ENCODE assay signal across 11 cellular contexts in genomic region chr16:84518804-84519341, GRCh38. TPM values are rescaled to one million over a fixed set of nuclear protein-coding genes. Genes with fewer than 3 reads are reported as not detected.
DNase-seq lines count a peak whose midpoint lies in the region; ATAC-seq, FAIRE-seq and TF ChIP-seq lines count a peak whose summit lies in the region.
"Had no signal": no experiment of that assay in that cellular context is flagged by ENCODE, and none has a peak within 500 bp of the region (broad histone marks: within the 10 kb centered on the region; RNA-seq: fewer than 3 reads in every experiment).

No MANE protein-coding gene starts in this region.

- H3K4me3 Mint-ChIP-seq in activated T-helper 17 cell treated with anti-CD3 and anti-CD28 coated beads, Interleukin-2, amount 50 U/mL, for 72 hours: peak overlapping the region; percentile 55

- ATAC-seq in activated T-helper 17 cell treated with anti-CD3 and anti-CD28 coated beads, Interleukin-2, amount 50 U/mL, for 72 hours (replicated peaks): peak; percentile 57
- no peak for ATAC-seq in Right ventricle myocardium superior (ENCODE audit: poor library complexity)

- no peaks in the 10 kb centered on the region for H3K9me3 ChIP-seq in small intestine (ENCODE audit: control insufficient read depth, low read depth)
- no peaks in the 10 kb centered on the region for H3K9me3 ChIP-seq in esophagus squamous epithelium
- H3K9me3 ChIP-seq in sigmoid colon: no peaks in the 10 kb centered on the region
- H3K9me3 ChIP-seq: breast epithelium, SJCRH30 had no signal

- no peak for TF ChIP-seq CTCF in esophagus squamous epithelium (IDR thresholded peaks at IDR 0.05)
- TF ChIP-seq CTCF in sigmoid colon (IDR thresholded peaks at IDR 0.05): no peak

- H3K27me3 Mint-ChIP-seq in activated T-helper 17 cell treated with anti-CD3 and anti-CD28 coated beads, Interleukin-2, amount 50 U/mL, for 72 hours: no peaks in the 10 kb centered on the region

- TF ChIP-seq POLR2A in esophagus squamous epithelium (IDR thresholded peaks at IDR 0.05) (no peak), sigmoid colon (IDR thresholded peaks at IDR 0.05) (no peak)

- no peak for TF ChIP-seq EP300 in sigmoid colon (IDR thresholded peaks at IDR 0.05)

- no peaks in the 10 kb centered on the region for H3K36me3 Mint-ChIP-seq in activated T-helper 17 cell treated with anti-CD3 and anti-CD28 coated beads, Interleukin-2, amount 50 U/mL, for 72 hours (ENCODE audit: low read depth)

- no peak overlapping the region for H3K4me3 ChIP-seq in Jurkat, Clone E6-1 (ENCODE audit: low read length)
- H3K4me3 ChIP-seq in small intestine (ENCODE audit: low read depth in 1 of 2, low read length in 2 of 2): no peak overlapping the region
- no peak overlapping the region for H3K4me3 ChIP-seq in esophagus squamous epithelium
- no peak overlapping the region for H3K4me3 ChIP-seq in sigmoid colon
- H3K4me3 ChIP-seq: breast epithelium, SJCRH30 had no signal

- peak overlapping the region; percentile 42 for H3K27ac Mint-ChIP-seq in activated T-helper 17 cell treated with anti-CD3 and anti-CD28 coated beads, Interleukin-2, amount 50 U/mL, for 72 hours

- FAIRE-seq in small intestine (lab: Jason Lieb, UNC): no peak

- peaks cover 36% of the 10 kb centered on the region for H3K4me1 Mint-ChIP-seq in activated T-helper 17 cell treated with anti-CD3 and anti-CD28 coated beads, Interleukin-2, amount 50 U/mL, for 72 hours

- no peaks in the 10 kb centered on the region for H3K4me1 ChIP-seq in small intestine (ENCODE audit: control insufficient read depth in 2 of 2, insufficient read depth in 1 of 2, low read depth in 1 of 2, low read length in 1 of 2)
- peaks cover 0 to 13% (median 0%) of the 10 kb centered on the region in 3 donors for H3K4me1 ChIP-seq in esophagus squamous epithelium
- H3K4me1 ChIP-seq in sigmoid colon: no peaks in the 10 kb centered on the region
- H3K4me1 ChIP-seq: breast epithelium, SJCRH30 had no signal

- H3K27ac ChIP-seq in small intestine (ENCODE audit: low read depth in 1 of 2, low read length in 1 of 2): peak overlapping the region in 1 of 2 donors; percentile 30
- peak overlapping the region in 2 of 4 donors; percentile 2 to 42 for H3K27ac ChIP-seq in esophagus squamous epithelium
- no peak overlapping the region for H3K27ac ChIP-seq in sigmoid colon
- H3K27ac ChIP-seq: breast epithelium, SJCRH30 had no signal

- no peaks in the 10 kb centered on the region for H3K36me3 ChIP-seq in small intestine (ENCODE audit: control insufficient read depth in 2 of 2, insufficient read depth in 2 of 2, low read length in 2 of 2)
- H3K36me3 ChIP-seq in esophagus squamous epithelium: no peaks in the 10 kb centered on the region
- H3K36me3 ChIP-seq in sigmoid colon: no peaks in the 10 kb centered on the region
- H3K36me3 ChIP-seq: breast epithelium, SJCRH30 had no signal

- no peaks in the 10 kb centered on the region for H3K27me3 ChIP-seq in small intestine (ENCODE audit: control insufficient read depth in 2 of 2, insufficient read depth in 2 of 2, low read length in 2 of 2)
- H3K27me3 ChIP-seq in esophagus squamous epithelium: no peaks in the 10 kb centered on the region
- H3K27me3 ChIP-seq in sigmoid colon: no peaks in the 10 kb centered on the region
- H3K27me3 ChIP-seq: breast epithelium, SJCRH30 had no signal

- peak; percentile 88 for DNase-seq in Jurkat, Clone E6-1 (ENCODE audit: low read depth, low spot score)
- DNase-seq in SW480 (ENCODE audit: low spot score): peak; percentile 48
- DNase-seq in small intestine: peak; percentile 65
- no peak for DNase-seq in esophagus squamous epithelium (lab: John Stamatoyannopoulos, UW)
- no peak for DNase-seq in sigmoid colon
- DNase-seq in Right ventricle myocardium superior: no peak
- no peak for DNase-seq in HuH-7 (ENCODE audit: low spot score)
- DNase-seq: Calu3, SJCRH30 had no signal

- WGBS in small intestine, 3 donors: 28 to 58% (median 38%) methylated on average over 17 of the region's 17 CpGs
- WGBS in esophagus squamous epithelium, 2 donors: 82 to 83% methylated on average over 10 to 16 of the region's 17 CpGs
- 27 to 61% methylated on average over 17 of the region's 17 CpGs for WGBS in sigmoid colon, 2 donors

- no peaks in the 10 kb centered on the region for H3K9me3 Mint-ChIP-seq in activated T-helper 17 cell treated with anti-CD3 and anti-CD28 coated beads, Interleukin-2, amount 50 U/mL, for 72 hours

- intact Hi-C loops in esophagus squamous epithelium (cut with DNase I) (loop anchor here (10.0 kb wide), 1 partner anchor 206 kb away; no protein-coding TSS in a partner anchor), sigmoid colon (cut with DNase I) (no loop called here), Right ventricle myocardium superior (cut with DNase I) (loop anchor here (10.0 kb wide), 1 partner anchor 206 kb away; no protein-coding TSS in a partner anchor)

RNA-seq across cellular contexts. Expression of gene MEAK7, which starts 14.4 kb away (rescaled TPM):
- 7.7 TPM for polyA plus RNA-seq in Jurkat, Clone E6-1 (2012; ENCODE audit: insufficient read depth, insufficient read length)
- 10 to 100 TPM; 18.5 to 28.5 TPM for total RNA-seq in activated T-helper 17 cell treated with anti-CD3 and anti-CD28 coated beads, Interleukin-2, amount 50 U/mL, for 72 hours
- polyA plus RNA-seq in small intestine (1 to 10 TPM; 7.3 to 7.5 (median 7.4) TPM), sigmoid colon (10 to 100 TPM in 1 of 3 donors, 1 to 10 TPM in 2; 4.2 to 12.2 (median 8.6) TPM)
- total RNA-seq in esophagus squamous epithelium (10 to 100 TPM; 20.2 to 35.9 (median 29.9) TPM), sigmoid colon (10 to 100 TPM; 10.0 to 13.7 (median 12.1) TPM), Right ventricle myocardium superior (5.0 TPM)

Comparison
In these comparisons a context has a peak if more than half of its experiments do, and no peak if none do; other contexts are left out.
1. DNase-seq: peak in Jurkat, Clone E6-1 (single experiment), SW480 (single experiment) and small intestine (single experiment); none in esophagus squamous epithelium (single experiment), sigmoid colon (single experiment), Right ventricle myocardium superior (single experiment) and HuH-7 (single experiment).